Comparison of ENCODE assay signal across 2 cellular contexts in genomic region chr16:85810097-85810741, GRCh38.
TF ChIP-seq lines count a peak whose summit lies in the region.

No MANE protein-coding gene starts in this region.

TF ChIP-seq in GM12878, 131 proteins besides CTCF, POLR2A, EP300 and RAD21:
- TF ChIP-seq MTA2 (IDR thresholded peaks at IDR 0.05; ENCODE audit: low read depth): no peak
- no peak for TF ChIP-seq PBX3 (IDR thresholded peaks at IDR 0.05; ENCODE audit: insufficient replicate concordance, low read depth, low read length)
- no peak for TF ChIP-seq ETV6 (conservative IDR thresholded peaks at IDR 0.05 in 1 of 2, IDR thresholded peaks at IDR 0.05 in 1 of 2; ENCODE audit: borderline replicate concordance in 1 of 2, low read depth in 1 of 2)
- no peak for TF ChIP-seq ZZZ3 (IDR thresholded peaks at IDR 0.05; ENCODE audit: control insufficient read depth, insufficient read length, low read depth)
TF ChIP-seq in GM12878: peak in this region for 0.

TF ChIP-seq in HepG2, 621 proteins besides CTCF, POLR2A, EP300 and RAD21:
- no peak for TF ChIP-seq SRSF9 (IDR thresholded peaks at IDR 0.05; ENCODE audit: borderline replicate concordance, insufficient read depth, low read depth, low read length, poor library complexity, severe bottlenecking)
- TF ChIP-seq SP1 (IDR thresholded peaks at IDR 0.05): no peak
- no peak for TF ChIP-seq SP1 (CRISPR knock-in tag; IDR thresholded peaks at IDR 0.05)
- TF ChIP-seq ZZZ3 (CRISPR knock-in tag; IDR thresholded peaks at IDR 0.05; ENCODE audit: borderline replicate concordance): no peak
- no peak for TF ChIP-seq ZC3H13 (CRISPR knock-in tag; IDR thresholded peaks at IDR 0.05)
- no peak for TF ChIP-seq TFDP1 (CRISPR knock-in tag; IDR thresholded peaks at IDR 0.05; ENCODE audit: borderline replicate concordance)
- no peak for TF ChIP-seq FOXO4 (CRISPR knock-in tag; conservative IDR thresholded peaks at IDR 0.05)
- no peak for TF ChIP-seq GPN1 (CRISPR knock-in tag; IDR thresholded peaks at IDR 0.05; ENCODE audit: borderline replicate concordance)
- no peak for TF ChIP-seq SP2 (CRISPR knock-in tag; IDR thresholded peaks at IDR 0.05)
- TF ChIP-seq ARID3A (IDR thresholded peaks at IDR 0.05; ENCODE audit: low read depth, low read length): no peak
- no peak for TF ChIP-seq FOXP1 (IDR thresholded peaks at IDR 0.05)
- no peak for TF ChIP-seq FOXP1 (CRISPR knock-in tag; IDR thresholded peaks at IDR 0.05)
- TF ChIP-seq ZNF17 (CRISPR knock-in tag; IDR thresholded peaks at IDR 0.05): no peak
- TF ChIP-seq ZNF501 (CRISPR knock-in tag; IDR thresholded peaks at IDR 0.05): no peak
- TF ChIP-seq DMAP1 (CRISPR knock-in tag; IDR thresholded peaks at IDR 0.05): no peak
TF ChIP-seq in HepG2: peak in this region for 0.
